ENCODE assay signal across 8 cellular contexts in genomic region chr5:173616577-173617118, GRCh38. TPM values are rescaled to one million over a fixed set of nuclear protein-coding genes. Genes with fewer than 3 reads are reported as not detected.
DNase-seq lines count a peak whose midpoint lies in the region; ATAC-seq and FAIRE-seq lines count a peak whose summit lies in the region.

Gene BOD1 (minus strand): TSS chr5:173616650. CDS start chr5:173616436, 214 bp downstream.

- peaks cover 9% of the 10 kb centered on the region; the same call in 1 of the 2 replicates for H4K20me1 ChIP-seq in GM23248 (ENCODE audit: insufficient read depth)
- H4K20me1 ChIP-seq in Karpas-422 (ENCODE audit: insufficient read depth, low read depth, low read length), result peaks cover 27% of the 10 kb centered on the region

- peak within 1 kb of the TSS; percentile 80 for H3K4me2 ChIP-seq in GM23248 (ENCODE audit: unreplicated experiment)
- H3K4me2 ChIP-seq in Karpas-422 (ENCODE audit: low read depth, low read length, poor library complexity, severe bottlenecking), result peak within 1 kb of the TSS; percentile 96

- H3K9ac ChIP-seq in GM23248 (peak within 1 kb of the TSS; percentile 98), Karpas-422 (ENCODE audit: low read length) (peak within 1 kb of the TSS; percentile 88), muscle layer of colon (ENCODE audit: low read length) (peak within 1 kb of the TSS; percentile 47)

- WGBS in GM23248 (ENCODE audit: low coverage in 1 of 2, low lambda C conversion rate in 2 of 2, missing lambda C conversion rate in 2 of 2), 2 experiments, result 1 to 3% methylated on average over 31 to 37 of the region's 37 CpGs

- H3K9me3 ChIP-seq in GM23248 (ENCODE audit: low read depth) (no peaks in the 10 kb centered on the region), Karpas-422 (ENCODE audit: low read length) (no peaks in the 10 kb centered on the region), muscle layer of colon (ENCODE audit: low read length) (no peaks in the 10 kb centered on the region)

- peak; percentile 69 for FAIRE-seq in RCC 7860 (lab: Jason Lieb, UNC)

- no peaks in the 10 kb centered on the region for H3K9me3 Mint-ChIP-seq in activated T-cell treated with anti-CD3 and anti-CD28 coated beads, Interleukin-2, amount 50 U/mL, for 72 hours

- DNase-seq in DMS79 (lab: John Stamatoyannopoulos, UW) (peak; percentile 85), GM23248 (peak; percentile 100), Karpas-422 (peak; percentile 99), RCC 7860 (ENCODE audit: low spot score) (peak; percentile 95)
- DNase-seq in activated T-cell treated with anti-CD3 and anti-CD28 coated beads, Interleukin-2, amount 50 U/mL, for 72 hours, result peak; percentile 94 to 96
- peak; percentile 85 to 88 for DNase-seq in stimulated activated CD8-positive, alpha-beta memory T cell treated with anti-CD3 and anti-CD28 coated beads, Interleukin-7, amount 100 ng/mL, for 1 hour (ENCODE audit: low read depth in 2 of 2)

- H3K27me3 Mint-ChIP-seq in activated T-cell treated with anti-CD3 and anti-CD28 coated beads, Interleukin-2, amount 50 U/mL, for 72 hours (ENCODE audit: low read depth), result no peaks in the 10 kb centered on the region

- H3K4me3 ChIP-seq in GM23248 (peak within 1 kb of the TSS; percentile 82), Karpas-422 (ENCODE audit: low read length) (peak within 1 kb of the TSS; percentile 96), muscle layer of colon (ENCODE audit: low read depth in 1 of 2, low read length in 2 of 2) (peak within 1 kb of the TSS; percentile 54 to 95)

- H3K27ac ChIP-seq in GM23248 (peak within 1 kb of the TSS; percentile 93), Karpas-422 (ENCODE audit: low read length) (peak within 1 kb of the TSS; percentile 50; the same call in 1 of the 2 replicates), muscle layer of colon (ENCODE audit: low read depth, low read length) (peak within 1 kb of the TSS; percentile 82)

- ATAC-seq in activated T-cell treated with anti-CD3 and anti-CD28 coated beads, Interleukin-2, amount 50 U/mL, for 72 hours (replicated peaks in 1 of 2), result peak; percentile 95 to 96
- ATAC-seq in esophagus mucosa, result peak; percentile 97

- peaks cover 61% of the 10 kb centered on the region for H3K4me1 Mint-ChIP-seq in activated T-cell treated with anti-CD3 and anti-CD28 coated beads, Interleukin-2, amount 50 U/mL, for 72 hours (ENCODE audit: low read depth)

- in situ Hi-C loops in GM23248 (cut with MboI), result loop anchor here (5.0 kb wide), 1 partner anchor 351 kb away; no protein-coding TSS in a partner anchor

- peaks cover 34% of the 10 kb centered on the region for H3K4me1 ChIP-seq in GM23248 (ENCODE audit: insufficient read depth)
- peaks cover 34% of the 10 kb centered on the region for H3K4me1 ChIP-seq in Karpas-422 (ENCODE audit: low read length)
- peaks cover 26% of the 10 kb centered on the region for H3K4me1 ChIP-seq in muscle layer of colon (ENCODE audit: insufficient read depth, low read length)

- H3K4me3 Mint-ChIP-seq in activated T-cell treated with anti-CD3 and anti-CD28 coated beads, Interleukin-2, amount 50 U/mL, for 72 hours, result peak within 1 kb of the TSS; percentile 90 to 96

- H3K36me3 ChIP-seq in GM23248 (ENCODE audit: low read depth) (no peaks in the 10 kb centered on the region; the same call in 1 of the 2 replicates), Karpas-422 (ENCODE audit: insufficient read depth, low read length) (no peaks in the 10 kb centered on the region; the same call in 1 of the 2 replicates), muscle layer of colon (ENCODE audit: insufficient read depth, low read length) (peaks cover 7% of the 10 kb centered on the region)

- H3F3A ChIP-seq in GM23248 (ENCODE audit: insufficient read depth), result peaks cover 15% of the 10 kb centered on the region; the same call in 1 of the 2 replicates

- H3K36me3 Mint-ChIP-seq in activated T-cell treated with anti-CD3 and anti-CD28 coated beads, Interleukin-2, amount 50 U/mL, for 72 hours (ENCODE audit: insufficient read depth in 2 of 2), result peaks cover 5% of the 10 kb centered on the region in 2 donors

- peak within 1 kb of the TSS; percentile 92 for H2AFZ ChIP-seq in GM23248
- H2AFZ ChIP-seq in Karpas-422 (ENCODE audit: low read length), result peak within 1 kb of the TSS; percentile 88

- peak within 1 kb of the TSS; percentile 94 for H3K27ac Mint-ChIP-seq in activated T-cell treated with anti-CD3 and anti-CD28 coated beads, Interleukin-2, amount 50 U/mL, for 72 hours

- peaks cover 42% of the 10 kb centered on the region for H3K79me2 ChIP-seq in GM23248 (ENCODE audit: insufficient read depth)
- H3K79me2 ChIP-seq in Karpas-422 (ENCODE audit: low read length), result peaks cover 47% of the 10 kb centered on the region

- H3K27me3 ChIP-seq in GM23248 (replicated peaks; ENCODE audit: insufficient read depth) (no peaks in the 10 kb centered on the region), Karpas-422 (ENCODE audit: low read length) (no peaks in the 10 kb centered on the region), muscle layer of colon (ENCODE audit: control insufficient read depth in 1 of 2, insufficient read depth in 2 of 2, low read length in 2 of 2) (no peaks in the 10 kb centered on the region)

- H3K9me2 ChIP-seq in GM23248 (ENCODE audit: insufficient read depth) (no peaks in the 10 kb centered on the region), Karpas-422 (replicated peaks; ENCODE audit: insufficient read depth, low read length) (no peaks in the 10 kb centered on the region)

RNA-seq across cellular contexts. Expression of gene BOD1, which starts in this region (rescaled TPM):
- 48.1 and 51.4 TPM in 2 replicates for total RNA-seq in GM23248 (2014; rRNA removed; shearing (Covaris generic))
- polyA plus RNA-seq in GM23248 (2016; fragmentation: Nextera tagmentation; extraction: Ambion mirVana), result 64.3 and 66.1 TPM in 2 replicates
- total RNA-seq in Karpas-422 (2014; rRNA removed; shearing (Covaris generic); ENCODE audit: low replicate concordance), result 28.4 and 30.0 TPM in 2 replicates
- 10 to 100 TPM; 24.1 TPM for total RNA-seq in activated T-cell treated with anti-CD3 and anti-CD28 coated beads, Interleukin-2, amount 50 U/mL, for 72 hours
- 24.3 TPM for total RNA-seq in esophagus mucosa

Comparison
In these comparisons a context has a peak if more than half of its experiments do, and no peak if none do; other contexts are left out.
1. Peak in every context shown above with its lines: DNase-seq, ATAC-seq, H3K4me3 ChIP-seq and H3K27ac ChIP-seq.
2. H3K9ac ChIP-seq: peak in every context shown above with its lines; median percentile 98 in GM23248; 88 in Karpas-422; 47 in muscle layer of colon.